In genomic region chr5:141703133-141703561, GRCh38 we compare ENCODE assay signal across 9 cellular contexts. TPM values are rescaled to one million over a fixed set of nuclear protein-coding genes. Genes with fewer than 3 reads are reported as not detected.
A peak's percentile ranks its signal among the peaks of the same experiment; 100 is the strongest.
DNase-seq lines count a peak whose midpoint lies in the region; ATAC-seq and TF ChIP-seq lines count a peak whose summit lies in the region.
"Had no signal": no experiment of that assay in that cellular context is flagged by ENCODE, and none has a peak within 500 bp of the region (broad histone marks: within the 10 kb centered on the region; RNA-seq: fewer than 3 reads in every experiment).

No MANE protein-coding gene starts in this region.

- H3K4me3 Mint-ChIP-seq in activated CD4-positive, alpha-beta T cell treated with anti-CD3 and anti-CD28 coated beads, Interleukin-2, amount 10 ng/mL, durations not matched to agents 24 days and 14 days, result peak overlapping the region; percentile 82
- peak overlapping the region; percentile 81 for H3K4me3 Mint-ChIP-seq in activated naive CD8-positive, alpha-beta T cell treated with anti-CD3 and anti-CD28 coated beads, Interleukin-2, amount 10 ng/mL, durations not matched to agents 7 days and 5 days
- peak overlapping the region; percentile 82 to 86 for H3K4me3 Mint-ChIP-seq in stimulated activated naive B cell treated with anti-CD40 and anti-IgM and Interleukin-4, amounts not matched to agents 10 μg/mL and 1 μg/mL and 100 μg/mL, for 72 hours

- no peaks in the 10 kb centered on the region for H3F3A ChIP-seq in MM.1S (ENCODE audit: insufficient read depth, low read length)

- H3K4me2 ChIP-seq in MM.1S (ENCODE audit: low read depth, low read length), result no peak overlapping the region

- TF ChIP-seq CTCF in MM.1S (IDR thresholded peaks at IDR 0.05; ENCODE audit: low read length), result no peak

- POLR2A ChIA-PET in activated naive CD8-positive, alpha-beta T cell treated with anti-CD3 and anti-CD28 coated beads, Interleukin-2, amount 10 ng/mL, durations not matched to agents 7 days and 5 days (lab: Charles Lee), result interaction anchor here (1.3 kb wide), 1 partner anchor 177 kb away, joined by 3 read pairs; no protein-coding TSS in a partner anchor

- no peak overlapping the region for H3K27ac Mint-ChIP-seq in activated CD4-positive, alpha-beta T cell treated with anti-CD3 and anti-CD28 coated beads, Interleukin-2, amount 10 ng/mL, durations not matched to agents 24 days and 14 days
- H3K27ac Mint-ChIP-seq in activated naive CD8-positive, alpha-beta T cell treated with anti-CD3 and anti-CD28 coated beads, Interleukin-2, amount 10 ng/mL, durations not matched to agents 7 days and 5 days, result no peak overlapping the region
- H3K27ac Mint-ChIP-seq in stimulated activated naive B cell treated with anti-CD40 and anti-IgM and Interleukin-4, amounts not matched to agents 10 μg/mL and 1 μg/mL and 100 μg/mL, for 72 hours, result no peak overlapping the region

- intact Hi-C loops in activated CD4-positive, alpha-beta T cell treated with anti-CD3 and anti-CD28 coated beads, Interleukin-2, amount 10 ng/mL, durations not matched to agents 24 days and 14 days (cut with micrococcal nuclease), result loop anchor here (2.0 kb wide), 1 partner anchor 38 kb away; no protein-coding TSS in a partner anchor

- H3K9ac ChIP-seq in iPS-20b (ENCODE audit: low read depth, low read length) (peak overlapping the region; percentile 63; the same call in 1 of the 2 replicates), MM.1S (ENCODE audit: low read length) (no peak overlapping the region)

- no peaks in the 10 kb centered on the region for H4K20me1 ChIP-seq in MM.1S (ENCODE audit: insufficient read depth, low read length)

- H3K27me3 Mint-ChIP-seq in activated CD4-positive, alpha-beta T cell treated with anti-CD3 and anti-CD28 coated beads, Interleukin-2, amount 10 ng/mL, durations not matched to agents 24 days and 14 days, result peaks cover 40% of the 10 kb centered on the region
- H3K27me3 Mint-ChIP-seq in activated naive CD8-positive, alpha-beta T cell treated with anti-CD3 and anti-CD28 coated beads, Interleukin-2, amount 10 ng/mL, durations not matched to agents 7 days and 5 days, result peaks cover 32% of the 10 kb centered on the region
- peaks cover 25 to 34% of the 10 kb centered on the region in 2 donors for H3K27me3 Mint-ChIP-seq in stimulated activated naive B cell treated with anti-CD40 and anti-IgM and Interleukin-4, amounts not matched to agents 10 μg/mL and 1 μg/mL and 100 μg/mL, for 72 hours

- no peak for ATAC-seq in activated naive CD8-positive, alpha-beta T cell treated with anti-CD3 and anti-CD28 coated beads, Interleukin-2, amount 10 ng/mL, durations not matched to agents 7 days and 5 days (ENCODE audit: low read depth)
- no peak for ATAC-seq in stimulated activated naive B cell treated with anti-CD40 and anti-IgM and Interleukin-4, amounts not matched to agents 10 μg/mL and 1 μg/mL and 100 μg/mL, for 72 hours (replicated peaks)

- no peaks in the 10 kb centered on the region for H3K9me2 ChIP-seq in MM.1S (replicated peaks; ENCODE audit: insufficient read depth, low read length)

- no peak for DNase-seq in activated CD4-positive, alpha-beta T cell treated with anti-CD3 and anti-CD28 coated beads, Interleukin-2, amount 10 ng/mL, durations not matched to agents 24 days and 14 days
- no peak for DNase-seq in activated CD4-positive, alpha-beta T cell treated with anti-CD3 and anti-CD28 coated beads, Interleukin-2, amount 50 U/mL, for 4 hours
- no peak for DNase-seq in activated naive CD8-positive, alpha-beta T cell treated with anti-CD3 and anti-CD28 coated beads, Interleukin-2, amount 10 ng/mL, durations not matched to agents 7 days and 5 days
- no peak for DNase-seq in stimulated activated naive B cell treated with anti-CD40 and anti-IgM and Interleukin-4, amounts not matched to agents 10 μg/mL and 1 μg/mL and 100 μg/mL, for 72 hours
- DNase-seq in hepatic stellate cell (ENCODE audit: low spot score) (no peak), MM.1S (no peak), NCI-H82 (lab: John Stamatoyannopoulos, UW) (no peak)
- DNase-seq: KG1 had no signal

- H3K4me1 Mint-ChIP-seq in activated CD4-positive, alpha-beta T cell treated with anti-CD3 and anti-CD28 coated beads, Interleukin-2, amount 10 ng/mL, durations not matched to agents 24 days and 14 days, result peaks cover 18% of the 10 kb centered on the region
- H3K4me1 Mint-ChIP-seq in activated naive CD8-positive, alpha-beta T cell treated with anti-CD3 and anti-CD28 coated beads, Interleukin-2, amount 10 ng/mL, durations not matched to agents 7 days and 5 days, result peaks cover 12% of the 10 kb centered on the region
- peaks cover 18 to 25% of the 10 kb centered on the region in 2 donors for H3K4me1 Mint-ChIP-seq in stimulated activated naive B cell treated with anti-CD40 and anti-IgM and Interleukin-4, amounts not matched to agents 10 μg/mL and 1 μg/mL and 100 μg/mL, for 72 hours

- no peak overlapping the region for H2AFZ ChIP-seq in MM.1S (ENCODE audit: low read length)

- no peak overlapping the region for H3K27ac ChIP-seq in iPS-20b (ENCODE audit: low read length)
- H3K27ac ChIP-seq in MM.1S (ENCODE audit: low read length), result no peak overlapping the region

- peaks cover 66% of the 10 kb centered on the region for H3K27me3 ChIP-seq in iPS-20b (ENCODE audit: insufficient read depth, low read length)
- H3K27me3 ChIP-seq in MM.1S (replicated peaks; ENCODE audit: insufficient read depth, low read length), result no peaks in the 10 kb centered on the region

- H3K36me3 ChIP-seq in iPS-20b (ENCODE audit: insufficient read depth, low read depth, low read length) (no peaks in the 10 kb centered on the region), MM.1S (replicated peaks; ENCODE audit: insufficient read depth, low read length) (no peaks in the 10 kb centered on the region)

- H3K9me3 Mint-ChIP-seq in activated CD4-positive, alpha-beta T cell treated with anti-CD3 and anti-CD28 coated beads, Interleukin-2, amount 10 ng/mL, durations not matched to agents 24 days and 14 days, result no peaks in the 10 kb centered on the region
- H3K9me3 Mint-ChIP-seq in activated naive CD8-positive, alpha-beta T cell treated with anti-CD3 and anti-CD28 coated beads, Interleukin-2, amount 10 ng/mL, durations not matched to agents 7 days and 5 days, result no peaks in the 10 kb centered on the region
- H3K9me3 Mint-ChIP-seq in stimulated activated naive B cell treated with anti-CD40 and anti-IgM and Interleukin-4, amounts not matched to agents 10 μg/mL and 1 μg/mL and 100 μg/mL, for 72 hours, result no peaks in the 10 kb centered on the region

- H3K79me2 ChIP-seq in MM.1S (ENCODE audit: low read length), result no peaks in the 10 kb centered on the region

- H3K4me1 ChIP-seq in iPS-20b (ENCODE audit: insufficient read depth, low read length) (peaks cover 9% of the 10 kb centered on the region; the same call in 1 of the 2 replicates), MM.1S (ENCODE audit: low read length) (peaks cover 15% of the 10 kb centered on the region)

- H3K36me3 Mint-ChIP-seq in activated CD4-positive, alpha-beta T cell treated with anti-CD3 and anti-CD28 coated beads, Interleukin-2, amount 10 ng/mL, durations not matched to agents 24 days and 14 days (ENCODE audit: low read depth), result no peaks in the 10 kb centered on the region
- no peaks in the 10 kb centered on the region for H3K36me3 Mint-ChIP-seq in activated naive CD8-positive, alpha-beta T cell treated with anti-CD3 and anti-CD28 coated beads, Interleukin-2, amount 10 ng/mL, durations not matched to agents 7 days and 5 days
- H3K36me3 Mint-ChIP-seq in stimulated activated naive B cell treated with anti-CD40 and anti-IgM and Interleukin-4, amounts not matched to agents 10 μg/mL and 1 μg/mL and 100 μg/mL, for 72 hours, result no peaks in the 10 kb centered on the region

- H3K4me3 ChIP-seq in iPS-20b (ENCODE audit: low read length), result peak overlapping the region; percentile 87
- no peak overlapping the region for H3K4me3 ChIP-seq in MM.1S (ENCODE audit: low read length)

- H3K9me3 ChIP-seq in iPS-20b (ENCODE audit: insufficient read depth, low read depth, low read length), result no peaks in the 10 kb centered on the region
- no peaks in the 10 kb centered on the region for H3K9me3 ChIP-seq in MM.1S (replicated peaks; ENCODE audit: insufficient read depth, low read length)

RNA-seq across cellular contexts. Expression of gene ARAP3, which starts 21.1 kb away (rescaled TPM):
- 9.2 and 10.9 TPM in 2 replicates for total RNA-seq in activated CD4-positive, alpha-beta T cell treated with anti-CD3 and anti-CD28 coated beads, Interleukin-2, amount 10 ng/mL, durations not matched to agents 24 days and 14 days
- 10 to 100 TPM; 17.0 to 17.9 TPM for total RNA-seq in activated naive CD8-positive, alpha-beta T cell treated with anti-CD3 and anti-CD28 coated beads, Interleukin-2, amount 10 ng/mL, durations not matched to agents 7 days and 5 days

RNA-seq across cellular contexts. Expression of gene FCHSD1, which starts 51.9 kb away (rescaled TPM):
- 33.1 and 34.5 TPM in 2 replicates for total RNA-seq in activated CD4-positive, alpha-beta T cell treated with anti-CD3 and anti-CD28 coated beads, Interleukin-2, amount 10 ng/mL, durations not matched to agents 24 days and 14 days
- total RNA-seq in activated naive CD8-positive, alpha-beta T cell treated with anti-CD3 and anti-CD28 coated beads, Interleukin-2, amount 10 ng/mL, durations not matched to agents 7 days and 5 days, result 10 to 100 TPM; 98.3 to 99.1 TPM
